Comparison of ENCODE assay signal across 12 cellular contexts in the genomic region with DNA sequence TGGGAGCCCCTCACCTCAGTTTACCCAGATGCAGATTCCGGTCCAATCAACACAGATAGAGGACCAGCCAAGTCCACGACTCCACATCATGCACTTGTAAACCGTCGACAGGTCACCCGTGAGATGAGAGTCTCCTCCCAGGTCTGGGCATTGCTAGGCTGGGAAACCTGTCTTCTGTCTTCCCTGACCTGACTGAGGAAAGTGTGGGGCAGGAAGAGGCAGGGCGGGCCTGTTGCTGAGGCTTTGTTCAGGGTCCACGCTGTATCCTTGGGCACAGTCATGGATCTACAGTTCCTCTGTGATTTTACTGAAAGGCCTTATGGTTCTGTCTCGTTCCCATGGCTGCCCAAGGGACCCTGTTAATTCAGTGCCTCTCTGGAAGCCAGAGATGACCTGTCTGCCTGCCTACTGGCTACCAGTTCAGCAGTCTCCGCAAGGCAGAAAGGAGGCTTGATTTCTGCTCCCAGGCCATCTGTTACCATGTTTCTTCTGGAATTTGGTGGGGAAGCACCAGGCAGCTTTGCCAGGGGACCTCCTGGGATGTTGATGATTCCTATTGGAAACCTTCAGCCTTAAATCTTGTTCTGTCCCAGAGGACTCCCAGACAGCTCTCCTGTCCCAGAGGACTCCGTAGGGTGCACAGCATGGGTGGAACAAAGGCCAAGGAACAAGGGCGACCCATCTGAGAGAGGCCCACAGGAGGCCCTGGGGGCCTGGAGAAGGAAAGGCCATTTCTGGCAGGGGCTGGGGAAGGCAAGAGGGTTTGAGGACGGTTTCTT.
"Had no signal": no experiment of that assay in that cellular context is flagged by ENCODE, and none has a peak within 500 bp of the region (broad histone marks: within the 10 kb centered on the region; RNA-seq: fewer than 3 reads in every experiment).

No MANE protein-coding gene starts in this region.

- H3K4me1 Mint-ChIP-seq: activated CD4-positive, alpha-beta T cell treated with anti-CD3 and anti-CD28 coated beads, Interleukin-2, amount 10 ng/mL, durations not matched to agents 7 days and 5 days; mesothelial cell of epicardium; stimulated activated memory B cell treated with anti-CD40 and anti-IgM and Interleukin-4, amounts not matched to agents 10 μg/mL and 1 μg/mL and 100 μg/mL, for 72 hours had no signal

- H3K9me3 Mint-ChIP-seq: activated CD4-positive, alpha-beta T cell treated with anti-CD3 and anti-CD28 coated beads, Interleukin-2, amount 10 ng/mL, durations not matched to agents 7 days and 5 days; activated T-cell treated with anti-CD3 and anti-CD28 coated beads, Interleukin-2, amount 50 U/mL, for 24 hours; mesothelial cell of epicardium had no signal

- H3K27ac Mint-ChIP-seq: activated CD4-positive, alpha-beta T cell treated with anti-CD3 and anti-CD28 coated beads, Interleukin-2, amount 10 ng/mL, durations not matched to agents 7 days and 5 days; activated naive CD4-positive, alpha-beta T cell treated with anti-CD3 and anti-CD28 coated beads, Interleukin-2, amount 50 U/mL, for 72 hours; activated T-cell treated with anti-CD3 and anti-CD28 coated beads, Interleukin-2, amount 50 U/mL, for 24 hours; mesothelial cell of epicardium; stimulated activated memory B cell treated with anti-CD40 and anti-IgM and Interleukin-4, amounts not matched to agents 10 μg/mL and 1 μg/mL and 100 μg/mL, for 72 hours had no signal

- DNase-seq: activated CD4-positive, alpha-beta T cell treated with anti-CD3 and anti-CD28 coated beads, Interleukin-2, amount 10 ng/mL, durations not matched to agents 7 days and 5 days; activated T-cell treated with anti-CD3 and anti-CD28 coated beads, Interleukin-2, amount 50 U/mL, for 24 hours; amniotic stem cell; central memory CD4-positive, alpha-beta T cell; effector memory CD4-positive, alpha-beta T cell; foreskin melanocyte; lower lobe of right lung had no signal

- H3K36me3 Mint-ChIP-seq: activated naive CD4-positive, alpha-beta T cell treated with anti-CD3 and anti-CD28 coated beads, Interleukin-2, amount 50 U/mL, for 72 hours; mesothelial cell of epicardium; stimulated activated memory B cell treated with anti-CD40 and anti-IgM and Interleukin-4, amounts not matched to agents 10 μg/mL and 1 μg/mL and 100 μg/mL, for 72 hours had no signal

- H3K27me3 Mint-ChIP-seq: activated CD4-positive, alpha-beta T cell treated with anti-CD3 and anti-CD28 coated beads, Interleukin-2, amount 10 ng/mL, durations not matched to agents 7 days and 5 days; stimulated activated memory B cell treated with anti-CD40 and anti-IgM and Interleukin-4, amounts not matched to agents 10 μg/mL and 1 μg/mL and 100 μg/mL, for 72 hours had no signal

- H3K27ac ChIP-seq: lower lobe of right lung, ovary, tibial nerve had no signal

- H3K4me3 Mint-ChIP-seq: activated CD4-positive, alpha-beta T cell treated with anti-CD3 and anti-CD28 coated beads, Interleukin-2, amount 10 ng/mL, durations not matched to agents 7 days and 5 days; activated T-cell treated with anti-CD3 and anti-CD28 coated beads, Interleukin-2, amount 50 U/mL, for 24 hours; mesothelial cell of epicardium; stimulated activated memory B cell treated with anti-CD40 and anti-IgM and Interleukin-4, amounts not matched to agents 10 μg/mL and 1 μg/mL and 100 μg/mL, for 72 hours had no signal

- H3K4me1 ChIP-seq: lower lobe of right lung had no signal

- H3K36me3 ChIP-seq: lower lobe of right lung, ovary, tibial nerve had no signal

- H3K27me3 ChIP-seq: ovary, tibial nerve had no signal

- H3K9me3 ChIP-seq: lower lobe of right lung, ovary, tibial nerve had no signal

- H3K4me3 ChIP-seq: lower lobe of right lung, ovary, tibial nerve had no signal
